8 cellular contexts compared by ENCODE assay signal in genomic region chr9:104993291-104993963, GRCh38.
DNase-seq lines count a peak whose midpoint lies in the region; ATAC-seq and TF ChIP-seq lines count a peak whose summit lies in the region.

No MANE protein-coding gene starts in this region.

- H3K27ac Mint-ChIP-seq in H9 = peak overlapping the region; percentile 97 to 99 (median 98)
- H3K27ac Mint-ChIP-seq in activated T-helper 17 cell treated with anti-CD3 and anti-CD28 coated beads, Interleukin-2, amount 50 U/mL, for 72 hours = no peak overlapping the region
- no peak overlapping the region for H3K27ac Mint-ChIP-seq in stimulated activated memory B cell treated with anti-CD40 and anti-IgM and Interleukin-4, amounts not matched to agents 10 μg/mL and 1 μg/mL and 100 μg/mL, for 72 hours

- H3K14ac ChIP-seq in H9 (ENCODE audit: insufficient read depth, low read length) (peak overlapping the region; percentile 26; the same call in 1 of the 2 replicates), trophoblast cell (ENCODE audit: low read length) (no peak overlapping the region)

- H3K27me3 ChIP-seq in H9 (ENCODE audit: insufficient read depth, low read length) (peaks cover 13% of the 10 kb centered on the region; the same call in 1 of the 2 replicates), right atrium auricular region (no peaks in the 10 kb centered on the region), trophoblast cell (ENCODE audit: insufficient read depth, low read length) (no peaks in the 10 kb centered on the region), Karpas-422 (ENCODE audit: low read length) (no peaks in the 10 kb centered on the region)

- H3K79me1 ChIP-seq in H9 (ENCODE audit: insufficient read depth, low read depth, low read length, poor library complexity, severe bottlenecking) (no peaks in the 10 kb centered on the region), trophoblast cell (ENCODE audit: low read length) (peaks cover 12% of the 10 kb centered on the region)

- H4K5ac ChIP-seq in H9 (ENCODE audit: insufficient read length, low read depth, low read length) = no peak overlapping the region

- H3K18ac ChIP-seq in H9 (ENCODE audit: insufficient read length, low read depth, low read length) = peak overlapping the region; percentile 29
- H3K18ac ChIP-seq in trophoblast cell (ENCODE audit: low read length) = no peak overlapping the region

- no peak overlapping the region for H2BK20ac ChIP-seq in H9 (ENCODE audit: low read depth, low read length, poor library complexity, severe bottlenecking)

- peaks cover 8% of the 10 kb centered on the region; the same call in 1 of the 2 replicates for H3K4me1 ChIP-seq in H9 (ENCODE audit: insufficient read depth, low read length)
- peaks cover 0 to 44% of the 10 kb centered on the region in 2 donors for H3K4me1 ChIP-seq in right atrium auricular region
- H3K4me1 ChIP-seq in trophoblast cell (ENCODE audit: control insufficient read depth in 1 of 2, insufficient read depth in 2 of 2, low read length in 2 of 2) = peaks cover 18 to 19% of the 10 kb centered on the region in 2 experiments
- H3K4me1 ChIP-seq in Karpas-422 (ENCODE audit: low read length) = peaks cover 11% of the 10 kb centered on the region

- TF ChIP-seq CTCF in H9 (conservative IDR thresholded peaks at IDR 0.05) (no peak), right atrium auricular region (IDR thresholded peaks at IDR 0.05) (no peak)

- H3K56ac ChIP-seq in H9 (ENCODE audit: insufficient read length, low read depth, low read length) = no peak overlapping the region

- H3K4ac ChIP-seq in H9 (ENCODE audit: low read depth, low read length) (no peak overlapping the region), trophoblast cell (ENCODE audit: low read depth, low read length) (no peak overlapping the region)

- peaks cover 60 to 64% of the 10 kb centered on the region in 2 experiments for H3K4me1 Mint-ChIP-seq in H9
- peaks cover 17% of the 10 kb centered on the region for H3K4me1 Mint-ChIP-seq in activated T-helper 17 cell treated with anti-CD3 and anti-CD28 coated beads, Interleukin-2, amount 50 U/mL, for 72 hours
- H3K4me1 Mint-ChIP-seq in stimulated activated memory B cell treated with anti-CD40 and anti-IgM and Interleukin-4, amounts not matched to agents 10 μg/mL and 1 μg/mL and 100 μg/mL, for 72 hours = peaks cover 21% of the 10 kb centered on the region

- H3K23ac ChIP-seq in H9 (ENCODE audit: insufficient read length, low read depth, low read length) = no peak overlapping the region
- H3K23ac ChIP-seq in trophoblast cell (ENCODE audit: low read length) = no peak overlapping the region

- H3K36me3 ChIP-seq in right atrium auricular region = no peaks in the 10 kb centered on the region
- no peaks in the 10 kb centered on the region for H3K36me3 ChIP-seq in trophoblast cell (ENCODE audit: control insufficient read depth in 1 of 2, insufficient read depth in 2 of 2, low read length in 2 of 2)
- no peaks in the 10 kb centered on the region for H3K36me3 ChIP-seq in Karpas-422 (ENCODE audit: insufficient read depth, low read length)

- no peak overlapping the region for H3K9ac ChIP-seq in H9 (ENCODE audit: extremely low read depth, insufficient read length, low read length)
- no peak overlapping the region for H3K9ac ChIP-seq in trophoblast cell (ENCODE audit: low read length)
- no peak overlapping the region for H3K9ac ChIP-seq in Karpas-422 (ENCODE audit: low read length)

- H3K79me2 ChIP-seq in H9 (ENCODE audit: insufficient read depth, low read length) (no peaks in the 10 kb centered on the region), trophoblast cell (ENCODE audit: control insufficient read depth, insufficient read depth, low read length, poor library complexity) (no peaks in the 10 kb centered on the region), Karpas-422 (ENCODE audit: low read length) (no peaks in the 10 kb centered on the region)

- H3K4me2 ChIP-seq in H9 (ENCODE audit: insufficient read depth, insufficient read length, low read length) = peak overlapping the region; percentile 2
- peak overlapping the region; percentile 23 for H3K4me2 ChIP-seq in trophoblast cell (ENCODE audit: low read length)
- H3K4me2 ChIP-seq in Karpas-422 (ENCODE audit: low read depth, low read length, poor library complexity, severe bottlenecking) = no peak overlapping the region

- H2BK15ac ChIP-seq in H9 (ENCODE audit: low read depth, low read length) = no peak overlapping the region

- no peak overlapping the region for H2BK12ac ChIP-seq in H9 (ENCODE audit: insufficient read length, low read depth, low read length)
- no peak overlapping the region for H2BK12ac ChIP-seq in trophoblast cell (ENCODE audit: low read length)

- H4K91ac ChIP-seq in H9 (ENCODE audit: insufficient read length, low read depth, low read length) (no peak overlapping the region), trophoblast cell (ENCODE audit: low read depth, low read length) (no peak overlapping the region)

- peaks cover 13% of the 10 kb centered on the region for H3K23me2 ChIP-seq in H9 (ENCODE audit: insufficient read length, low read depth, low read length, poor library complexity, severe bottlenecking)

- H2BK120ac ChIP-seq in H9 (ENCODE audit: low read depth, low read length, poor library complexity, severe bottlenecking) = no peak overlapping the region
- no peak overlapping the region for H2BK120ac ChIP-seq in trophoblast cell (ENCODE audit: insufficient read depth, low read length, poor library complexity)

- H4K8ac ChIP-seq in H9 (replicated peaks; ENCODE audit: insufficient read length, low read depth, low read length) (no peak overlapping the region), trophoblast cell (ENCODE audit: low read depth, low read length) (no peak overlapping the region)

- H4K20me1 ChIP-seq in H9 (ENCODE audit: control insufficient read depth, insufficient read depth, insufficient read length) = no peaks in the 10 kb centered on the region
- H4K20me1 ChIP-seq in Karpas-422 (ENCODE audit: insufficient read depth, low read depth, low read length) = no peaks in the 10 kb centered on the region

- no peaks in the 10 kb centered on the region; a peak in 1 of 5 replicates for H3K9me3 Mint-ChIP-seq in H9
- no peaks in the 10 kb centered on the region for H3K9me3 Mint-ChIP-seq in activated T-helper 17 cell treated with anti-CD3 and anti-CD28 coated beads, Interleukin-2, amount 50 U/mL, for 72 hours
- H3K9me3 Mint-ChIP-seq in stimulated activated memory B cell treated with anti-CD40 and anti-IgM and Interleukin-4, amounts not matched to agents 10 μg/mL and 1 μg/mL and 100 μg/mL, for 72 hours = no peaks in the 10 kb centered on the region

- peaks cover 42% of the 10 kb centered on the region for H3K27me3 Mint-ChIP-seq in H9 (ENCODE audit: low read depth)
- H3K27me3 Mint-ChIP-seq in activated T-helper 17 cell treated with anti-CD3 and anti-CD28 coated beads, Interleukin-2, amount 50 U/mL, for 72 hours = peaks cover 18% of the 10 kb centered on the region
- peaks cover 12% of the 10 kb centered on the region for H3K27me3 Mint-ChIP-seq in stimulated activated memory B cell treated with anti-CD40 and anti-IgM and Interleukin-4, amounts not matched to agents 10 μg/mL and 1 μg/mL and 100 μg/mL, for 72 hours

- H3K36me3 Mint-ChIP-seq in H9 (ENCODE audit: insufficient read depth in 1 of 3, low read depth in 3 of 3) = no peaks in the 10 kb centered on the region
- H3K36me3 Mint-ChIP-seq in activated T-helper 17 cell treated with anti-CD3 and anti-CD28 coated beads, Interleukin-2, amount 50 U/mL, for 72 hours (ENCODE audit: low read depth) = no peaks in the 10 kb centered on the region
- no peaks in the 10 kb centered on the region for H3K36me3 Mint-ChIP-seq in stimulated activated memory B cell treated with anti-CD40 and anti-IgM and Interleukin-4, amounts not matched to agents 10 μg/mL and 1 μg/mL and 100 μg/mL, for 72 hours

- no peak for ATAC-seq in activated T-helper 17 cell treated with anti-CD3 and anti-CD28 coated beads, Interleukin-2, amount 50 U/mL, for 72 hours (replicated peaks)
- ATAC-seq in GM18861 (IDR thresholded peaks at IDR 0.05; ENCODE audit: unreplicated experiment) = no peak
- ATAC-seq in stimulated activated memory B cell treated with anti-CD40 and anti-IgM and Interleukin-4, amounts not matched to agents 10 μg/mL and 1 μg/mL and 100 μg/mL, for 72 hours = no peak

- H3K9me3 ChIP-seq in H9 (ENCODE audit: control insufficient read depth, low read depth, low read length) = no peaks in the 10 kb centered on the region
- no peaks in the 10 kb centered on the region for H3K9me3 ChIP-seq in right atrium auricular region
- no peaks in the 10 kb centered on the region for H3K9me3 ChIP-seq in trophoblast cell (ENCODE audit: insufficient read depth, low read depth, low read length)
- H3K9me3 ChIP-seq in Karpas-422 (ENCODE audit: low read length) = no peaks in the 10 kb centered on the region

- H3K4me3 ChIP-seq in right atrium auricular region (no peak overlapping the region), trophoblast cell (ENCODE audit: low read depth, low read length) (no peak overlapping the region), Karpas-422 (ENCODE audit: low read length) (no peak overlapping the region)

- no CpG with 5 or more reads among the region's 9 CpGs for WGBS in H9 (ENCODE audit: extremely low coverage, insufficient read length, low lambda C conversion rate)
- no CpG with 5 or more reads among the region's 9 CpGs for WGBS in trophoblast cell (ENCODE audit: extremely low coverage, insufficient coverage, insufficient read length)

- H4K12ac ChIP-seq in trophoblast cell (ENCODE audit: low read depth, low read length) = no peak overlapping the region

- H2AK5ac ChIP-seq in H9 (ENCODE audit: insufficient read length, low read length) = no peak overlapping the region
- H2AK5ac ChIP-seq in trophoblast cell (ENCODE audit: low read length) = no peak overlapping the region

- H2BK5ac ChIP-seq in H9 (ENCODE audit: insufficient read length, low read length) = no peak overlapping the region
- H2BK5ac ChIP-seq in trophoblast cell (ENCODE audit: low read depth, low read length, poor library complexity) = no peak overlapping the region

- H3K27ac ChIP-seq in H9 (ENCODE audit: insufficient read length, low read depth, low read length) (peak overlapping the region; percentile 16), right atrium auricular region (peak overlapping the region; percentile 90 to 96), trophoblast cell (ENCODE audit: low read depth, low read length) (no peak overlapping the region), Karpas-422 (ENCODE audit: low read length) (no peak overlapping the region)

- H3T11ph ChIP-seq in H9 (ENCODE audit: low read length) = no peak overlapping the region

- H2AFZ ChIP-seq in H9 (ENCODE audit: low read length) (no peak overlapping the region), trophoblast cell (ENCODE audit: insufficient read depth, low read length, poor library complexity) (no peak overlapping the region), Karpas-422 (ENCODE audit: low read length) (no peak overlapping the region)

- DNase-seq in H9 (peak; percentile 93), right atrium auricular region (ENCODE audit: low spot score) (peak; percentile 97), trophoblast cell (peak; percentile 29 to 46), NOMO-1 (lab: John Stamatoyannopoulos, UW; ENCODE audit: unreplicated experiment in 2 of 2) (no peak), Karpas-422 (no peak)

- H3K9me2 ChIP-seq in Karpas-422 (replicated peaks; ENCODE audit: insufficient read depth, low read length) = no peaks in the 10 kb centered on the region

- peak overlapping the region; percentile 64 to 76 for H3K4me3 Mint-ChIP-seq in H9
- peak overlapping the region; percentile 6 for H3K4me3 Mint-ChIP-seq in activated T-helper 17 cell treated with anti-CD3 and anti-CD28 coated beads, Interleukin-2, amount 50 U/mL, for 72 hours
- H3K4me3 Mint-ChIP-seq in stimulated activated memory B cell treated with anti-CD40 and anti-IgM and Interleukin-4, amounts not matched to agents 10 μg/mL and 1 μg/mL and 100 μg/mL, for 72 hours = no peak overlapping the region

Comparison
In these comparisons a context has a peak if more than half of its experiments do, and no peak if none do; other contexts are left out.
1. DNase-seq: peak in H9 (single experiment), right atrium auricular region (single experiment) and trophoblast cell (2 of 2); none in NOMO-1 (0 of 2) and Karpas-422 (single experiment).
2. H3K27ac ChIP-seq: peak in H9 (single experiment) and right atrium auricular region (2 of 2); none in trophoblast cell (single experiment) and Karpas-422 (single experiment).
3. H3K27ac Mint-ChIP-seq: peak in H9 (3 of 3); none in activated T-helper 17 cell treated with anti-CD3 and anti-CD28 coated beads, Interleukin-2, amount 50 U/mL, for 72 hours (single experiment) and stimulated activated memory B cell treated with anti-CD40 and anti-IgM and Interleukin-4, amounts not matched to agents 10 μg/mL and 1 μg/mL and 100 μg/mL, for 72 hours (single experiment).